27 cellular contexts compared by ENCODE assay signal in genomic region chr17:69082696-69083095, GRCh38.
"Had no signal": no experiment of that assay in that cellular context is flagged by ENCODE, and none has a peak within 500 bp of the region (broad histone marks: within the 10 kb centered on the region; RNA-seq: fewer than 3 reads in every experiment).

No MANE protein-coding gene starts in this region.

- H3K36me3 ChIP-seq: thoracic aorta, uterus had no signal

- FAIRE-seq: urothelium cell line had no signal

- H3K27me3 ChIP-seq: stomach, suprapubic skin, testis, thyroid gland, tibial artery, tibial nerve, transverse colon, upper lobe of left lung, upper lobe of right lung, uterus, vagina had no signal

- H3K4me1 ChIP-seq: stomach, suprapubic skin, testis, thyroid gland, tibial artery, tibial nerve, transverse colon, upper lobe of left lung, upper lobe of right lung, uterus, vagina had no signal

- DNase-seq: stimulated activated CD4-positive, alpha-beta T cell treated with anti-CD3 and anti-CD28 coated beads, Interleukin-2, amount 100 ng/mL, for 48 hours; stimulated activated CD4-positive, alpha-beta T cell treated with anti-CD3 and anti-CD28 coated beads, Interleukin-4, amount 100 ng/mL, for 1 hour; stimulated activated CD4-positive, alpha-beta T cell treated with anti-CD3 and anti-CD28 coated beads, Interleukin-4, amount 100 ng/mL, for 24 hours; stimulated activated CD4-positive, alpha-beta T cell treated with anti-CD3 and anti-CD28 coated beads, Interleukin-4, amount 100 ng/mL, for 4 hours; stimulated activated CD8-positive, alpha-beta memory T cell treated with anti-CD3 and anti-CD28 coated beads, Interleukin-4, amount 100 ng/mL, for 48 hours; stimulated activated naive B cell treated with anti-CD40 and anti-IgM and Interleukin-4, amounts not matched to agents 10 μg/mL and 1 μg/mL and 100 μg/mL, for 72 hours; stimulated activated naive CD4-positive, alpha-beta T cell; stimulated activated naive CD4-positive, alpha-beta T cell treated with Interleukin-2 at 50 U/mL for 16 hours; stimulated activated naive CD8-positive, alpha-beta T cell treated with anti-CD3 and anti-CD28 coated beads, Interleukin-15, amount 100 ng/mL, for 72 hours; stimulated activated naive CD8-positive, alpha-beta T cell treated with anti-CD3 and anti-CD28 coated beads, Interleukin-15, Interleukin-2, amounts not matched to agents 100 U/mL and 50 U/mL, for 24 hours; stomach; substantia nigra; testis; thyroid gland; tibial artery; transverse colon; trophoblast cell; upper lobe of left lung; upper lobe of right lung; uterus had no signal

- H3K27ac ChIP-seq: stomach, suprapubic skin, testis, thoracic aorta, thyroid gland, tibial artery, tibial nerve, transverse colon, upper lobe of left lung, upper lobe of right lung, uterus, vagina had no signal

- ATAC-seq: stimulated activated effector memory CD8-positive, alpha-beta T cell treated with anti-CD3 and anti-CD28 coated beads, Interleukin-12 subunit alpha, Interleukin-12 subunit beta, amount 100 ng/mL, for 72 hours; stimulated activated memory B cell treated with anti-CD40 and anti-IgM and Interleukin-4, amounts not matched to agents 10 μg/mL and 1 μg/mL and 100 μg/mL, for 72 hours; stimulated activated naive B cell treated with anti-CD40 and anti-IgM and Interleukin-4, amounts not matched to agents 10 μg/mL and 1 μg/mL and 100 μg/mL, for 72 hours; stimulated activated naive CD8-positive, alpha-beta T cell treated with anti-CD3 and anti-CD28 coated beads, Interleukin-15, amount 100 ng/mL, for 72 hours; stimulated activated naive CD8-positive, alpha-beta T cell treated with anti-CD3 and anti-CD28 coated beads, Interleukin-15, Interleukin-2, amounts not matched to agents 100 U/mL and 50 U/mL, for 24 hours; upper lobe of right lung had no signal

- H3K9me3 ChIP-seq: testis, thoracic aorta, thyroid gland, transverse colon, upper lobe of right lung, uterus, vagina had no signal

- H3K4me3 ChIP-seq: stomach, suprapubic skin, testis, thoracic aorta, thyroid gland, tibial artery, tibial nerve, transverse colon, upper lobe of left lung, upper lobe of right lung, uterus, vagina had no signal
